18 cellular contexts compared by ENCODE assay signal in genomic region chr3:110940074-110940473, GRCh38.
"Had no signal": no experiment of that assay in that cellular context is flagged by ENCODE, and none has a peak within 500 bp of the region (broad histone marks: within the 10 kb centered on the region; RNA-seq: fewer than 3 reads in every experiment).

No MANE protein-coding gene starts in this region.

- DNase-seq: activated B cell treated with CpG ODN at 0.5 μM for 24 hours; activated CD4-positive, alpha-beta T cell treated with anti-CD3 and anti-CD28 coated beads, Interleukin-2, amount 10 ng/mL, durations not matched to agents 24 days and 14 days; activated CD8-positive, alpha-beta T cell treated with anti-CD3 and anti-CD28 coated beads for 36 hours; activated naive CD4-positive, alpha-beta T cell treated with Interleukin-2 at 50 U/mL for 16 hours; activated naive CD8-positive, alpha-beta T cell treated with anti-CD3 and anti-CD28 coated beads, Interleukin-2, amount 50 U/mL, for 24 hours; activated T-cell treated with anti-CD3 and anti-CD28 coated beads, Interleukin-2, amount 50 U/mL, for 24 hours; aorta; effector memory CD8-positive, alpha-beta T cell; hippocampal formation; left colon; mammary epithelial cell; mucosa of descending colon; naive B cell; right cardiac atrium; small intestine; stimulated activated CD4-positive, alpha-beta T cell treated with anti-CD3 and anti-CD28 coated beads, Interleukin-4, amount 100 ng/mL, for 1 hour; stimulated activated naive CD8-positive, alpha-beta T cell treated with anti-CD3 and anti-CD28 coated beads, Interleukin-15, amount 100 ng/mL, for 72 hours; transverse colon had no signal
